ENCODE assay signal across 15 cellular contexts in the genomic region with DNA sequence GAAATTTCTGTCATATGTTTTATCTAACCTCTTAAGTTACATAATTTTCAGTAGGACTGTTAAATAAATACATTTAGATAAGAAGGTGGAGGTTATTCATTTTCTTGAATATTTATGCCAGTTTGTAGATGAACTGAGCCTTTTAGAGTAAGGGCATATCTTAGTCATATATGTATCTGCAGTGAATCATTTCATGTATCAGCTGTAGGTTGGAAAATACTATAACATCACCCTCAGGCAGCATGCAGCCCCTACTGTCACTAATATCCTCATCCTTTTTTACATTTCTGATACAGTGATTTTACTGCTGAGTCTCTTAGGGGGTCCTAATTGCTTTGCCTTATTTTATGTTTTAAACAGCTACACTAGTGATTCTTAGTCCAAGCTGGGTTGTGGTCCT.
"Had no signal": no experiment of that assay in that cellular context is flagged by ENCODE, and none has a peak within 500 bp of the region (broad histone marks: within the 10 kb centered on the region; RNA-seq: fewer than 3 reads in every experiment).

No MANE protein-coding gene starts in this region.

- H3K9ac ChIP-seq: neural progenitor cell had no signal

- H3K27ac ChIP-seq: esophagus squamous epithelium, neural progenitor cell, prostate gland, right atrium auricular region, SK-N-MC, testis had no signal

- DNase-seq: activated B cell treated with CpG ODN at 0.5 μM for 24 hours; activated gamma-delta T cell treated with Interleukin-2 at 50 U/mL for 16 hours; effector CD4-positive, alpha-beta T cell; esophagus squamous epithelium; left ventricle myocardium superior; mesenchymal stem cell; naive thymus-derived CD4-positive, alpha-beta T cell; stimulated activated CD4-positive, alpha-beta T cell treated with anti-CD3 and anti-CD28 coated beads, Interleukin-2, amount 100 ng/mL, for 24 hours; testis had no signal

- H2AFZ ChIP-seq: neural progenitor cell had no signal

- H3K4me3 Mint-ChIP-seq: activated B cell treated with CpG ODN at 0.5 μM for 24 hours; neural progenitor cell; T-helper 2 cell treated with Interferon-gamma antibody and Interleukin-4, amounts not matched to agents 5 μg/mL and 100 μg/mL, for 36 hours; type B pancreatic cell had no signal

- H3K4me2 ChIP-seq: neural progenitor cell had no signal

- H3K27me3 ChIP-seq: esophagus squamous epithelium, neural progenitor cell, right atrium auricular region, testis had no signal

- H3K9me3 Mint-ChIP-seq: activated B cell treated with CpG ODN at 0.5 μM for 24 hours had no signal

- H3K9me3 ChIP-seq: esophagus squamous epithelium, prostate gland, right atrium auricular region, testis had no signal

- H3K27me3 Mint-ChIP-seq: activated B cell treated with CpG ODN at 0.5 μM for 24 hours; naive thymus-derived CD4-positive, alpha-beta T cell; type B pancreatic cell had no signal

- H3K4me3 ChIP-seq: esophagus squamous epithelium, neural progenitor cell, prostate gland, right atrium auricular region, SK-N-MC, testis had no signal

- ATAC-seq: left ventricle myocardium superior; naive thymus-derived CD4-positive, alpha-beta T cell had no signal

- H3K4me1 ChIP-seq: neural progenitor cell, prostate gland, right atrium auricular region, testis had no signal

- H3K27ac Mint-ChIP-seq: neural progenitor cell, type B pancreatic cell had no signal

- H3K4me1 Mint-ChIP-seq: neural progenitor cell had no signal
